Comparison of ENCODE assay signal across 15 cellular contexts in genomic region chr6:144413418-144413817, GRCh38.
DNase-seq lines count a peak whose midpoint lies in the region; ATAC-seq, FAIRE-seq and TF ChIP-seq lines count a peak whose summit lies in the region.
"Had no signal": no experiment of that assay in that cellular context is flagged by ENCODE, and none has a peak within 500 bp of the region (broad histone marks: within the 10 kb centered on the region; RNA-seq: fewer than 3 reads in every experiment).

No MANE protein-coding gene starts in this region.

- ATAC-seq in GM21717 (IDR thresholded peaks at IDR 0.05; ENCODE audit: unreplicated experiment): no peak
- ATAC-seq: left lung; naive thymus-derived CD8-positive, alpha-beta T cell had no signal

- peak; percentile 60 for DNase-seq in A172 (ENCODE audit: low spot score)
- DNase-seq in GM12891 (ENCODE audit: insufficient read length, low spot score): no peak
- peak; percentile 20 for DNase-seq in T1000 (lab: John Stamatoyannopoulos, UW)
- peak; percentile 30 for DNase-seq in fibroblast of the aortic adventitia (ENCODE audit: low read depth)
- DNase-seq in stimulated activated CD8-positive, alpha-beta memory T cell treated with anti-CD3 and anti-CD28 coated beads, Interleukin-4, amount 100 ng/mL, for 48 hours: no peak
- DNase-seq in NCI-H345 treated with DMSO at 0.1 percent for 48 hours (lab: John Stamatoyannopoulos, UW; ENCODE audit: unreplicated experiment): no peak
- DNase-seq in NCI-H2029 treated with DMSO at 0.1 percent for 48 hours (lab: John Stamatoyannopoulos, UW): no peak
- DNase-seq: activated effector memory CD4-positive, alpha-beta T cell treated with Interleukin-2 at 50 U/mL for 16 hours; esophagus squamous epithelium; left lung; naive thymus-derived CD8-positive, alpha-beta T cell; NCI-H510A treated with DMSO at 0.1 percent for 48 hours; SK-N-SH; stimulated activated CD4-positive, alpha-beta T cell treated with anti-CD3 and anti-CD28 coated beads, Interleukin-12 subunit alpha, Interleukin-12 subunit beta, amount 100 ng/mL, for 4 hours had no signal

- no peak for TF ChIP-seq POLR2A in GM12891 (IDR thresholded peaks at IDR 0.05; ENCODE audit: low read depth, low read length)

- FAIRE-seq in GM12891 (lab: Jason Lieb, UNC): peak; percentile 5

- no peak for TF ChIP-seq CTCF in fibroblast of the aortic adventitia (IDR thresholded peaks at IDR 0.05; ENCODE audit: insufficient read depth, low read length)

- no peak overlapping the region for H3K4me3 ChIP-seq in fibroblast of the aortic adventitia (ENCODE audit: low read depth, low read length)
- H3K4me3 ChIP-seq: esophagus squamous epithelium, left lung had no signal

TF ChIP-seq in GM12891, 5 proteins besides CTCF, POLR2A, EP300 and RAD21:
- no peak for TF ChIP-seq POU2F2 (IDR thresholded peaks at IDR 0.05; ENCODE audit: low read depth, low read length)
- no peak for TF ChIP-seq SPI1 (IDR thresholded peaks at IDR 0.05; ENCODE audit: low read depth, low read length)
- TF ChIP-seq POLR2AphosphoS5 (IDR thresholded peaks at IDR 0.05; ENCODE audit: low read depth, low read length): no peak
- TF ChIP-seq TAF1 (IDR thresholded peaks at IDR 0.05; ENCODE audit: low read depth, low read length): no peak
- no peak for TF ChIP-seq PAX5 (IDR thresholded peaks at IDR 0.05; ENCODE audit: insufficient read depth, low read length, severe bottlenecking)

Comparison
In these comparisons a context has a peak if more than half of its experiments do, and no peak if none do; other contexts are left out.
1. DNase-seq: peak in A172 (single experiment), T1000 (single experiment) and fibroblast of the aortic adventitia (single experiment); none in GM12891 (single experiment), stimulated activated CD8-positive, alpha-beta memory T cell treated with anti-CD3 and anti-CD28 coated beads, Interleukin-4, amount 100 ng/mL, for 48 hours (single experiment), NCI-H345 treated with DMSO at 0.1 percent for 48 hours (single experiment) and NCI-H2029 treated with DMSO at 0.1 percent for 48 hours (single experiment).